9 cellular contexts compared by ENCODE assay signal in genomic region chr10:114239117-114239993, GRCh38. TPM values are rescaled to one million over a fixed set of nuclear protein-coding genes. Genes with fewer than 3 reads are reported as not detected.
DNase-seq lines count a peak whose midpoint lies in the region; ATAC-seq and TF ChIP-seq lines count a peak whose summit lies in the region.
"Had no signal": no experiment of that assay in that cellular context is flagged by ENCODE, and none has a peak within 500 bp of the region (broad histone marks: within the 10 kb centered on the region; RNA-seq: fewer than 3 reads in every experiment).

VWA2 (plus strand) TSS chr10:114239254; CDS start chr10:114248714, 9,460 bp downstream.

- peak; percentile 61 for ATAC-seq in activated CD8-positive, alpha-beta memory T cell treated with anti-CD3 and anti-CD28 coated beads, Interleukin-2, amount 10 ng/mL, durations not matched to agents 7 days and 5 days

- no peak within 1 kb of the TSS for H3K27ac Mint-ChIP-seq in activated CD8-positive, alpha-beta memory T cell treated with anti-CD3 and anti-CD28 coated beads, Interleukin-2, amount 10 ng/mL, durations not matched to agents 7 days and 5 days
- H3K27ac Mint-ChIP-seq: dendritic cell treated with granulocyte-macrophage colony-stimulating factor and Interleukin-4, amounts not matched to agents 40 ng/mL and 50 ng/mL, for 4 days had no signal

- peak; percentile 44 for DNase-seq in COR-L47 (lab: John Stamatoyannopoulos, UW)
- DNase-seq in activated CD8-positive, alpha-beta memory T cell treated with anti-CD3 and anti-CD28 coated beads, Interleukin-2, amount 10 ng/mL, durations not matched to agents 7 days and 5 days = no peak
- peak; percentile 52 for DNase-seq in stimulated activated CD4-positive, alpha-beta T cell treated with anti-CD3 and anti-CD28 coated beads, Interleukin-15, amount 100 ng/mL, for 24 hours
- no peak for DNase-seq in occipital lobe (lab: John Stamatoyannopoulos, UW)
- no peak for DNase-seq in HuH-7 (ENCODE audit: low spot score)
- DNase-seq in foreskin fibroblast = no peak

- H3K4me3 Mint-ChIP-seq in activated CD8-positive, alpha-beta memory T cell treated with anti-CD3 and anti-CD28 coated beads, Interleukin-2, amount 10 ng/mL, durations not matched to agents 7 days and 5 days = no peak within 1 kb of the TSS
- H3K4me3 Mint-ChIP-seq: dendritic cell treated with granulocyte-macrophage colony-stimulating factor and Interleukin-4, amounts not matched to agents 40 ng/mL and 50 ng/mL, for 4 days had no signal

- H3K4me3 ChIP-seq in HUES64 (ENCODE audit: low read length) (peak within 1 kb of the TSS; percentile 62), iPS-11a (ENCODE audit: low read depth, low read length) (peak within 1 kb of the TSS; percentile 42), foreskin fibroblast (ENCODE audit: low read depth in 1 of 2, low read length in 2 of 2) (no peak within 1 kb of the TSS)

- TF ChIP-seq CTCF in foreskin fibroblast (IDR thresholded peaks at IDR 0.05; ENCODE audit: low read depth, low read length) = no peak

- H3K27ac ChIP-seq in HUES64 (ENCODE audit: low read depth, low read length) = no peak within 1 kb of the TSS

- H3K9me3 Mint-ChIP-seq in activated CD8-positive, alpha-beta memory T cell treated with anti-CD3 and anti-CD28 coated beads, Interleukin-2, amount 10 ng/mL, durations not matched to agents 7 days and 5 days (ENCODE audit: low read depth) = no peaks in the 10 kb centered on the region
- H3K9me3 Mint-ChIP-seq: dendritic cell treated with granulocyte-macrophage colony-stimulating factor and Interleukin-4, amounts not matched to agents 40 ng/mL and 50 ng/mL, for 4 days had no signal

- H3K27me3 Mint-ChIP-seq in activated CD8-positive, alpha-beta memory T cell treated with anti-CD3 and anti-CD28 coated beads, Interleukin-2, amount 10 ng/mL, durations not matched to agents 7 days and 5 days = peaks cover 83% of the 10 kb centered on the region

- H3K9ac ChIP-seq in HUES64 (ENCODE audit: low read depth, low read length) = peak within 1 kb of the TSS; percentile 73

- H3K4me1 ChIP-seq in HUES64 (ENCODE audit: insufficient read depth, low read length) = 0 out of 2 replicates have a peak, but pooled peaks cover 5% of the 10 kb centered on the region

- no peaks in the 10 kb centered on the region for H3K9me3 ChIP-seq in HUES64 (ENCODE audit: insufficient read depth, low read depth, low read length)

- H3K27me3 ChIP-seq in HUES64 (ENCODE audit: insufficient read depth, low read length) = peaks cover 47% of the 10 kb centered on the region

- 1% methylated on average over 74 of the region's 79 CpGs for WGBS in HUES64

- no peaks in the 10 kb centered on the region for H3K36me3 ChIP-seq in HUES64 (ENCODE audit: insufficient read depth, low read length)

- no peaks in the 10 kb centered on the region for H3K36me3 Mint-ChIP-seq in activated CD8-positive, alpha-beta memory T cell treated with anti-CD3 and anti-CD28 coated beads, Interleukin-2, amount 10 ng/mL, durations not matched to agents 7 days and 5 days

- CTCF ChIA-PET in activated CD8-positive, alpha-beta memory T cell treated with anti-CD3 and anti-CD28 coated beads, Interleukin-2, amount 10 ng/mL, durations not matched to agents 7 days and 5 days (lab: Charles Lee) = interaction anchor here (0.8 kb wide), 1 partner anchor 105 kb away, joined by 3 read pairs; no protein-coding TSS in a partner anchor

- peaks cover 4% of the 10 kb centered on the region for H3K4me1 Mint-ChIP-seq in activated CD8-positive, alpha-beta memory T cell treated with anti-CD3 and anti-CD28 coated beads, Interleukin-2, amount 10 ng/mL, durations not matched to agents 7 days and 5 days

RNA-seq across cellular contexts. Expression of gene VWA2, which starts in this region (rescaled TPM):
- 0.85 TPM for polyA plus RNA-seq in HUES64 (2013, experiment 1 of 2)
- polyA plus RNA-seq in HUES64 (2013, experiment 2 of 2) = 0.95 TPM
- total RNA-seq in activated CD8-positive, alpha-beta memory T cell treated with anti-CD3 and anti-CD28 coated beads, Interleukin-2, amount 10 ng/mL, durations not matched to agents 7 days and 5 days = not detected
- 3.6 TPM for total RNA-seq in occipital lobe

Comparison
In these comparisons a context has a peak if more than half of its experiments do, and no peak if none do; other contexts are left out.
1. Peak in ATAC-seq in activated CD8-positive, alpha-beta memory T cell treated with anti-CD3 and anti-CD28 coated beads, Interleukin-2, amount 10 ng/mL, durations not matched to agents 7 days and 5 days; RNA of the gene not detected or under 1 TPM.
2. DNase-seq: peak in COR-L47 (single experiment) and stimulated activated CD4-positive, alpha-beta T cell treated with anti-CD3 and anti-CD28 coated beads, Interleukin-15, amount 100 ng/mL, for 24 hours (single experiment); none in activated CD8-positive, alpha-beta memory T cell treated with anti-CD3 and anti-CD28 coated beads, Interleukin-2, amount 10 ng/mL, durations not matched to agents 7 days and 5 days (single experiment), occipital lobe (single experiment), HuH-7 (single experiment) and foreskin fibroblast (0 of 2).
3. H3K4me3 ChIP-seq: peak in HUES64 (single experiment) and iPS-11a (single experiment); none in foreskin fibroblast (0 of 2).